Comparison of ENCODE assay signal across 23 cellular contexts in genomic region chrX:69759921-69760625, GRCh38.
A peak's percentile ranks its signal among the peaks of the same experiment; 100 is the strongest.
DNase-seq lines count a peak whose midpoint lies in the region; FAIRE-seq and TF ChIP-seq lines count a peak whose summit lies in the region.
"Had no signal": no experiment of that assay in that cellular context is flagged by ENCODE, and none has a peak within 500 bp of the region (broad histone marks: within the 10 kb centered on the region; RNA-seq: fewer than 3 reads in every experiment).

No MANE protein-coding gene starts in this region.

- H2AFZ ChIP-seq in osteoblast (ENCODE audit: low read length) = no peak overlapping the region

- H3K4me2 ChIP-seq in osteoblast (ENCODE audit: insufficient read depth, low read length) = no peak overlapping the region
- H3K4me2 ChIP-seq: A549 had no signal

- peaks cover 2% of the 10 kb centered on the region for H3K9me3 ChIP-seq in osteoblast (ENCODE audit: low read depth, low read length)
- H3K9me3 ChIP-seq: A549, BE2C, SJCRH30 had no signal

- H3K27ac ChIP-seq in angular gyrus (ENCODE audit: low read depth, low read length) (peak overlapping the region; percentile 84), osteoblast (ENCODE audit: low read depth, low read length) (no peak overlapping the region)
- H3K27ac ChIP-seq: A549, SJCRH30 had no signal

- no peaks in the 10 kb centered on the region for H4K20me1 ChIP-seq in osteoblast (ENCODE audit: insufficient read depth, low read length)

- peaks cover 3% of the 10 kb centered on the region for H3K27me3 ChIP-seq in osteoblast (ENCODE audit: insufficient read depth, low read length)
- H3K27me3 ChIP-seq: BE2C, SJCRH30 had no signal

- FAIRE-seq in frontal cortex (lab: Jason Lieb, UNC) (peak; percentile 42), H54 (lab: Jason Lieb, UNC) (no peak)
- FAIRE-seq: GM12891, RCC 7860 had no signal

- no peak for TF ChIP-seq CTCF in osteoblast (IDR thresholded peaks at IDR 0.05; ENCODE audit: extremely low read depth, low read depth, low read length)

- TF ChIP-seq POLR2A in H54 (IDR thresholded peaks at IDR 0.05; ENCODE audit: low read depth, low read length) = no peak

- DNase-seq in frontal cortex (ENCODE audit: low spot score in 2 of 2) (peak in 1 of 2 donors; percentile 1), osteoblast (ENCODE audit: insufficient read length, low spot score, missing footprints) (peak; percentile 10), NCI-H226 (no peak), DMS 273 (lab: John Stamatoyannopoulos, UW; ENCODE audit: unreplicated experiment) (no peak), dedifferentiated amniotic fluid mesenchymal stem cell (ENCODE audit: extremely low spot score) (no peak), H54 (ENCODE audit: insufficient read length, low spot score) (no peak)
- DNase-seq: BE2C, COR-L47, DND-41, H9, HFFc6, Kasumi-1, NCI-H1694, NCI-H2081, NCI-H2171 treated with DMSO at 0.1 percent for 48 hours, NCI-H446, NCI-H526 treated with DMSO at 0.1 percent for 48 hours, OCI-M1, SJCRH30 had no signal

- no peaks in the 10 kb centered on the region for H3K4me1 ChIP-seq in osteoblast (ENCODE audit: insufficient read depth, low read length)
- H3K4me1 ChIP-seq: A549, BE2C, SJCRH30 had no signal

- no peak overlapping the region for H3K4me3 ChIP-seq in osteoblast (ENCODE audit: insufficient read depth, low read length)
- H3K4me3 ChIP-seq: A549, SJCRH30 had no signal

- H3K36me3 ChIP-seq in osteoblast (ENCODE audit: insufficient read depth, low read length) = no peaks in the 10 kb centered on the region
- H3K36me3 ChIP-seq: BE2C, SJCRH30 had no signal

- H3K79me2 ChIP-seq in osteoblast (ENCODE audit: insufficient read depth, low read length) = no peaks in the 10 kb centered on the region
